Comparison of ENCODE assay signal across 6 cellular contexts in genomic region chr5:138751344-138751743, GRCh38. TPM values are rescaled to one million over a fixed set of nuclear protein-coding genes. Genes with fewer than 3 reads are reported as not detected.
DNase-seq lines count a peak whose midpoint lies in the region; ATAC-seq, FAIRE-seq and TF ChIP-seq lines count a peak whose summit lies in the region.
"Not testable (repeated sequence)": the region's sequence is repeated elsewhere in the genome, so short reads cannot be mapped to it uniquely, and the experiment has no call there.

No MANE protein-coding gene starts in this region.

- H3K4me1 Mint-ChIP-seq in CD4-positive, CD25-positive, alpha-beta regulatory T cell, result peaks cover 14 to 29% (median 20%) of the 10 kb centered on the region in 4 donors
- peaks cover 39% of the 10 kb centered on the region for H3K4me1 Mint-ChIP-seq in Calu3 (ENCODE audit: low read depth, unreplicated experiment)
- H3K4me1 Mint-ChIP-seq in MCF 10A (ENCODE audit: insufficient read depth, unreplicated experiment), result peaks cover 32% of the 10 kb centered on the region
- peaks cover 28% of the 10 kb centered on the region for H3K4me1 Mint-ChIP-seq in neural crest cell

- not testable (repeated sequence) for TF ChIP-seq RAD21 in HepG2 (CRISPR knock-in tag; IDR thresholded peaks at IDR 0.05)

- WGBS in HepG2 (ENCODE audit: low lambda C conversion rate), result 63% methylated on average over 2 of the region's 2 CpGs

- not testable (repeated sequence) for H3K36me3 ChIP-seq in CD4-positive, CD25-positive, alpha-beta regulatory T cell (ENCODE audit: control insufficient read depth, insufficient read depth, low read length); HEK293 (ENCODE audit: control insufficient read depth in 2 of 2, insufficient read depth in 1 of 2, low read length in 2 of 2); HepG2 (replicated peaks in 1 of 2; ENCODE audit: control insufficient read depth in 1 of 2, insufficient read depth in 2 of 2, low read length in 2 of 2)

- H3K27me3 Mint-ChIP-seq in CD4-positive, CD25-positive, alpha-beta regulatory T cell, result peaks cover 21% of the 10 kb centered on the region
- H3K27me3 Mint-ChIP-seq in Calu3 (ENCODE audit: unreplicated experiment); MCF 10A (ENCODE audit: insufficient read depth, unreplicated experiment); neural crest cell (ENCODE audit: low read depth): not testable (repeated sequence)

- not testable (repeated sequence) for TF ChIP-seq CTCF in Calu3 (IDR thresholded peaks at IDR 0.05; ENCODE audit: unreplicated experiment); HEK293 (tag by site-specific recombination; IDR thresholded peaks at IDR 0.05); MCF 10A (IDR thresholded peaks at IDR 0.05; ENCODE audit: unreplicated experiment); HepG2 (CRISPR knock-in tag; IDR thresholded peaks at IDR 0.05); neural crest cell (conservative IDR thresholded peaks at IDR 0.05)

- TF ChIP-seq EP300 in HepG2 (IDR thresholded peaks at IDR 0.05; ENCODE audit: low read depth in 2 of 2, low read length in 2 of 2); HepG2 (CRISPR knock-in tag; IDR thresholded peaks at IDR 0.05; ENCODE audit: borderline replicate concordance): not testable (repeated sequence)

- H3K4me3 Mint-ChIP-seq in CD4-positive, CD25-positive, alpha-beta regulatory T cell, result peak overlapping the region in 3 of 4 donors; percentile 13 to 91 (median 68)
- H3K4me3 Mint-ChIP-seq in Calu3 (ENCODE audit: low read depth, unreplicated experiment) (peak overlapping the region; percentile 89), MCF 10A (ENCODE audit: unreplicated experiment) (peak overlapping the region; percentile 87), neural crest cell (peak overlapping the region; percentile 89)

- not testable (repeated sequence) for TF ChIP-seq POLR2A in HepG2 (IDR thresholded peaks at IDR 0.05; ENCODE audit: insufficient read depth in 1 of 2, low read depth in 2 of 2, low read length in 2 of 2)

- H3K36me3 Mint-ChIP-seq in CD4-positive, CD25-positive, alpha-beta regulatory T cell, result not testable (repeated sequence)
- H3K36me3 Mint-ChIP-seq in Calu3 (ENCODE audit: insufficient read depth, unreplicated experiment), result peaks cover 47% of the 10 kb centered on the region
- peaks cover 20% of the 10 kb centered on the region for H3K36me3 Mint-ChIP-seq in MCF 10A (ENCODE audit: insufficient read depth, unreplicated experiment)
- peaks cover 14% of the 10 kb centered on the region for H3K36me3 Mint-ChIP-seq in neural crest cell (ENCODE audit: low read depth)

- intact Hi-C loops in Calu3 (cut with micrococcal nuclease; ENCODE audit: unreplicated experiment) (loop anchor here (5.0 to 10.0 kb wide), 3 partner anchors 99 to 521 kb away; partner anchors contain the start of gene HSPA9), MCF 10A (cut with micrococcal nuclease) (loop anchor here (10.0 kb wide), 1 partner anchor 513 kb away; no protein-coding TSS in a partner anchor), HepG2 (cut with micrococcal nuclease; ENCODE audit: unreplicated experiment) (loop anchor here (10.0 kb wide), 1 partner anchor 177 kb away; the partner anchor contains the start of gene HSPA9)

- peak overlapping the region in 1 of 3 donors; percentile 78 for H3K27ac Mint-ChIP-seq in CD4-positive, CD25-positive, alpha-beta regulatory T cell
- H3K27ac Mint-ChIP-seq in Calu3 (ENCODE audit: unreplicated experiment); MCF 10A (ENCODE audit: low read depth, unreplicated experiment); neural crest cell (ENCODE audit: unreplicated experiment): not testable (repeated sequence)

- in situ Hi-C loops in HepG2 (cut with HindIII; ENCODE audit: extremely low pct_ligation_motif_present, low pct_unique_long_range_greater_than_20kb), result not testable (repeated sequence)

- BruUV-seq in Calu3 (replicated peaks; lab: Mats Ljungman, UMichigan); MCF 10A (replicated peaks; lab: Mats Ljungman, UMichigan); HepG2 (replicated peaks; lab: Mats Ljungman, UMichigan): not testable (repeated sequence)

- H3K79me2 ChIP-seq in HepG2 (ENCODE audit: insufficient read depth, low read length), result peaks cover 27% of the 10 kb centered on the region

- H3K4me1 ChIP-seq in CD4-positive, CD25-positive, alpha-beta regulatory T cell (ENCODE audit: control insufficient read depth, insufficient read depth, low read length, poor library complexity, severe bottlenecking), result peaks cover 21% of the 10 kb centered on the region
- H3K4me1 ChIP-seq in HEK293 (ENCODE audit: control insufficient read depth, insufficient read depth, low read length), result not testable (repeated sequence)
- peaks cover 33% of the 10 kb centered on the region for H3K4me1 ChIP-seq in HepG2 (ENCODE audit: insufficient read depth, low read length)

- not testable (repeated sequence) for H3K27ac ChIP-seq in CD4-positive, CD25-positive, alpha-beta regulatory T cell (ENCODE audit: insufficient read depth, low read length, poor library complexity, severe bottlenecking); HEK293 (ENCODE audit: extremely low read depth, low read depth, low read length); HepG2 (ENCODE audit: extremely low read length, insufficient read depth, low read length)

- H3K27me3 ChIP-seq in CD4-positive, CD25-positive, alpha-beta regulatory T cell (ENCODE audit: control insufficient read depth, insufficient read depth, low read length); HepG2 (ENCODE audit: control insufficient read depth in 1 of 2, insufficient read depth in 2 of 2, low read length in 2 of 2): not testable (repeated sequence)

- POLR2A ChIA-PET in HEK293 (lab: Yijun Ruan, JAX); HepG2 (lab: Yijun Ruan, JAX): not testable (repeated sequence)
- POLR2A ChIA-PET in MCF 10A (lab: Yijun Ruan, JAX), result interaction anchor here (0.6 to 3.8 kb wide), 6 partner anchors 9 to 543 kb away, joined by 3 to 16 read pairs (median 9); partner anchors contain the start of gene MATR3

- H3K4me3 ChIP-seq in CD4-positive, CD25-positive, alpha-beta regulatory T cell (ENCODE audit: low read depth, low read length); HEK293 (ENCODE audit: low read depth, low read length); HepG2 (replicated peaks in 1 of 3; ENCODE audit: insufficient read depth in 1 of 3, low read depth in 2 of 3, low read length in 3 of 3): not testable (repeated sequence)

- FAIRE-seq in HepG2 (lab: Jason Lieb, UNC), result not testable (repeated sequence)

- not testable (repeated sequence) for H3K9me3 Mint-ChIP-seq in CD4-positive, CD25-positive, alpha-beta regulatory T cell; Calu3 (ENCODE audit: low read depth, unreplicated experiment); MCF 10A (ENCODE audit: unreplicated experiment); neural crest cell

- CTCF ChIA-PET in Calu3 (lab: Charles Lee), result not testable (repeated sequence)
- CTCF ChIA-PET in HEK293 (lab: Yijun Ruan, JAX), result interaction anchor here (0.6 kb wide), 1 partner anchor 110 kb away, joined by 3 read pairs; no protein-coding TSS in a partner anchor
- CTCF ChIA-PET in MCF 10A (lab: Yijun Ruan, JAX), result interaction anchor here (0.6 to 1.6 kb wide), 2 partner anchors 8 to 156 kb away, joined by 3 to 4 read pairs; no protein-coding TSS in a partner anchor
- CTCF ChIA-PET in HepG2 (lab: Yijun Ruan, JAX; ENCODE audit: low intra/inter-chr PET ratio, low total read pairs), result interaction anchor here (1.7 kb wide), 1 partner anchor 23 kb away, joined by 3 read pairs; no protein-coding TSS in a partner anchor

- not testable (repeated sequence) for H3K4me2 ChIP-seq in HepG2 (ENCODE audit: low read depth, low read length)

- not testable (repeated sequence) for H3K9me3 ChIP-seq in CD4-positive, CD25-positive, alpha-beta regulatory T cell (ENCODE audit: control insufficient read depth in 2 of 2, low read length in 2 of 2); HEK293 (ENCODE audit: control insufficient read depth, insufficient read depth, low read depth, low read length); HepG2 (ENCODE audit: low read length)

- not testable (repeated sequence) for DNase-seq in CD4-positive, CD25-positive, alpha-beta regulatory T cell; Calu3; MCF 10A (ENCODE audit: unreplicated experiment); HepG2 (ENCODE audit: low spot score); neural crest cell (ENCODE audit: low read depth, low spot score)

- not testable (repeated sequence) for H3K9ac ChIP-seq in HepG2 (ENCODE audit: insufficient read depth, low read depth, low read length)

- peaks cover 20% of the 10 kb centered on the region for H4K20me1 ChIP-seq in HepG2 (ENCODE audit: insufficient read depth, low read length)

- not testable (repeated sequence) for H2AFZ ChIP-seq in HepG2 (ENCODE audit: low read length)

- not testable (repeated sequence) for ATAC-seq in CD4-positive, CD25-positive, alpha-beta regulatory T cell (ENCODE audit: low read depth in 2 of 2); HepG2

RNA-seq across cellular contexts. Expression of gene CTNNA1, which starts 1.9 kb away (rescaled TPM):
- 48.6 TPM for total RNA-seq in CD4-positive, CD25-positive, alpha-beta regulatory T cell
- 10 to 100 TPM in 3 of 4 donors, 1 to 10 TPM in 1; 8.9 to 24.0 (median 12.1) TPM for polyA plus RNA-seq in CD4-positive, CD25-positive, alpha-beta regulatory T cell
- total RNA-seq in Calu3 (2022) (623 and 734 TPM in 2 replicates), MCF 10A (2022) (519 and 638 TPM in 2 replicates), HepG2 (2016; rRNA removed; fragmentation: Illumina TruSeq; extraction: Trizol) (162 and 212 TPM in 2 replicates), neural crest cell (282 and 292 TPM in 2 replicates)
- 34.3 and 40.0 TPM in 2 replicates for total RNA-seq in HepG2 (2016; cell fraction: cytosol; rRNA removed; fragmentation: Illumina TruSeq; extraction: Trizol; ENCODE audit: low read depth)
- 166 and 189 TPM in 2 replicates for total RNA-seq in HepG2 (2016; cell fraction: insoluble cytoplasmic fraction; rRNA removed; fragmentation: Illumina TruSeq; extraction: Trizol)
- 32.3 and 34.9 TPM in 2 replicates for total RNA-seq in HepG2 (2016; cell fraction: membrane; rRNA removed; fragmentation: Illumina TruSeq; extraction: Trizol)
- 120 and 139 TPM in 2 replicates for total RNA-seq in HepG2 (2016; cell fraction: nucleus; rRNA removed; fragmentation: Illumina TruSeq; extraction: Trizol)
- 66.8 and 72.4 TPM in 2 replicates for polyA plus RNA-seq in HepG2 (2011; rRNA removed)
- polyA plus RNA-seq in HepG2 (2011; cell fraction: cytosol; rRNA removed), result 78.6 and 78.9 TPM in 2 replicates
- polyA plus RNA-seq in HepG2 (2011; cell fraction: nucleus; rRNA removed), result 101 and 107 TPM in 2 replicates
- 129 and 131 TPM in 2 replicates for polyA plus RNA-seq in HepG2 (2012)
- polyA plus RNA-seq in HepG2 (2016; cell fraction: cytosol; fragmentation: Illumina TruSeq; extraction: Trizol; ENCODE audit: low read depth), result 5.9 and 7.5 TPM in 2 replicates
- 153 and 162 TPM in 2 replicates for polyA plus RNA-seq in HepG2 (2016; cell fraction: insoluble cytoplasmic fraction; fragmentation: Illumina TruSeq; extraction: Trizol; ENCODE audit: low read depth)
- polyA plus RNA-seq in HepG2 (2016; cell fraction: membrane; fragmentation: Illumina TruSeq; extraction: Trizol; ENCODE audit: low read depth), result 14.8 and 19.2 TPM in 2 replicates
- polyA plus RNA-seq in HepG2 (2016; cell fraction: nucleus; fragmentation: Illumina TruSeq; extraction: Trizol; ENCODE audit: insufficient read depth, low read depth), result 115 and 117 TPM in 2 replicates
- 101 and 109 TPM in 2 replicates for polyA minus RNA-seq in HepG2 (2011; rRNA and poly(A)+ RNA removed; ENCODE audit: low replicate concordance)
- 115 and 142 TPM in 2 replicates for polyA minus RNA-seq in HepG2 (2011; cell fraction: cytosol; rRNA and poly(A)+ RNA removed)
- polyA minus RNA-seq in HepG2 (2011; cell fraction: nucleus; rRNA and poly(A)+ RNA removed), result 116 and 117 TPM in 2 replicates
